Comparison of ENCODE assay signal across 1 cellular context in genomic region chr1:7259955-7260354, GRCh38.
A peak's percentile ranks its signal among the peaks of the same experiment; 100 is the strongest.
TF ChIP-seq lines count a peak whose summit lies in the region.

No MANE protein-coding gene starts in this region.

TF ChIP-seq in HepG2, 621 proteins besides CTCF, POLR2A, EP300 and RAD21 (continued from another document):
- TF ChIP-seq ARID5B (CRISPR knock-in tag; IDR thresholded peaks at IDR 0.05) (no peak), ZBTB21 (CRISPR knock-in tag; IDR thresholded peaks at IDR 0.05) (no peak), ZBTB40 (IDR thresholded peaks at IDR 0.05) (no peak), ZBTB40 (CRISPR knock-in tag; IDR thresholded peaks at IDR 0.05) (peak; percentile 43; the same call in 1 of the 2 replicates), CREB1 (IDR thresholded peaks at IDR 0.05) (no peak), CREB1 (CRISPR knock-in tag; IDR thresholded peaks at IDR 0.05) (no peak)
